20 cellular contexts compared by ENCODE assay signal in genomic region chr4:134632056-134632455, GRCh38.
A peak's percentile ranks its signal among the peaks of the same experiment; 100 is the strongest.
DNase-seq lines count a peak whose midpoint lies in the region; ATAC-seq and TF ChIP-seq lines count a peak whose summit lies in the region.
"Had no signal": no experiment of that assay in that cellular context is flagged by ENCODE, and none has a peak within 500 bp of the region (broad histone marks: within the 10 kb centered on the region; RNA-seq: fewer than 3 reads in every experiment).

No MANE protein-coding gene starts in this region.

- H3K36me3 Mint-ChIP-seq in GM23338 (ENCODE audit: low read depth): peaks cover 6% of the 10 kb centered on the region; the same call in 2 of the 3 replicates
- H3K36me3 Mint-ChIP-seq in activated naive CD8-positive, alpha-beta T cell treated with anti-CD3 and anti-CD28 coated beads for 36 hours: no peaks in the 10 kb centered on the region
- H3K36me3 Mint-ChIP-seq: IgD-negative memory B cell had no signal

- H3K9me3 ChIP-seq in Karpas-422 (ENCODE audit: low read length): no peaks in the 10 kb centered on the region
- H3K9me3 ChIP-seq in osteoblast (ENCODE audit: low read depth, low read length): peaks cover 2% of the 10 kb centered on the region
- H3K9me3 ChIP-seq in Peyer's patch: no peaks in the 10 kb centered on the region
- H3K9me3 ChIP-seq: A549, Caco-2, HAP-1 had no signal

- H4K20me1 ChIP-seq in GM23338 (replicated peaks; ENCODE audit: insufficient read depth): no peaks in the 10 kb centered on the region
- no peaks in the 10 kb centered on the region for H4K20me1 ChIP-seq in Karpas-422 (ENCODE audit: insufficient read depth, low read depth, low read length)
- H4K20me1 ChIP-seq in osteoblast (ENCODE audit: insufficient read depth, low read length): no peaks in the 10 kb centered on the region

- H3K9me2 ChIP-seq in GM23338 (ENCODE audit: insufficient read depth) (no peaks in the 10 kb centered on the region), Karpas-422 (replicated peaks; ENCODE audit: insufficient read depth, low read length) (no peaks in the 10 kb centered on the region)

- no peaks in the 10 kb centered on the region for H3K79me2 ChIP-seq in GM23338 (replicated peaks; ENCODE audit: insufficient read depth)
- no peaks in the 10 kb centered on the region for H3K79me2 ChIP-seq in Karpas-422 (ENCODE audit: low read length)
- H3K79me2 ChIP-seq in osteoblast (ENCODE audit: insufficient read depth, low read length): no peaks in the 10 kb centered on the region

- no peak overlapping the region for H3K4me3 Mint-ChIP-seq in GM23338
- H3K4me3 Mint-ChIP-seq in activated naive CD8-positive, alpha-beta T cell treated with anti-CD3 and anti-CD28 coated beads for 36 hours: no peak overlapping the region
- H3K4me3 Mint-ChIP-seq: CD4-positive, alpha-beta T cell; IgD-negative memory B cell had no signal

- H3K27me3 ChIP-seq in GM23338 (ENCODE audit: insufficient read depth) (no peaks in the 10 kb centered on the region), Karpas-422 (ENCODE audit: low read length) (no peaks in the 10 kb centered on the region), osteoblast (ENCODE audit: insufficient read depth, low read length) (no peaks in the 10 kb centered on the region), Peyer's patch (no peaks in the 10 kb centered on the region)

- no peaks in the 10 kb centered on the region for H3K27me3 Mint-ChIP-seq in GM23338 (ENCODE audit: insufficient read depth, low read depth, poor library complexity)
- no peaks in the 10 kb centered on the region for H3K27me3 Mint-ChIP-seq in activated naive CD8-positive, alpha-beta T cell treated with anti-CD3 and anti-CD28 coated beads for 36 hours
- H3K27me3 Mint-ChIP-seq: CD4-positive, alpha-beta T cell; IgD-negative memory B cell had no signal

- no peak overlapping the region for H3K4me2 ChIP-seq in GM23338
- H3K4me2 ChIP-seq in Karpas-422 (ENCODE audit: low read depth, low read length, poor library complexity, severe bottlenecking): no peak overlapping the region
- H3K4me2 ChIP-seq in osteoblast (ENCODE audit: insufficient read depth, low read length): no peak overlapping the region
- H3K4me2 ChIP-seq: A549 had no signal

- no peak overlapping the region for H3K9ac ChIP-seq in Karpas-422 (ENCODE audit: low read length)

- no peak for ATAC-seq in GM23338
- ATAC-seq: A549, HepG2 had no signal

- H3K36me3 ChIP-seq in GM23338 (ENCODE audit: insufficient read depth): no peaks in the 10 kb centered on the region
- H3K36me3 ChIP-seq in Karpas-422 (ENCODE audit: insufficient read depth, low read length): no peaks in the 10 kb centered on the region
- H3K36me3 ChIP-seq in osteoblast (ENCODE audit: insufficient read depth, low read length): no peaks in the 10 kb centered on the region
- H3K36me3 ChIP-seq in Peyer's patch: no peaks in the 10 kb centered on the region
- H3K36me3 ChIP-seq: HAP-1 had no signal

- TF ChIP-seq POLR2A in Peyer's patch (IDR thresholded peaks at IDR 0.05): no peak

- no peak overlapping the region for H3K4me3 ChIP-seq in GM23338
- H3K4me3 ChIP-seq in Karpas-422 (ENCODE audit: low read length): no peak overlapping the region
- H3K4me3 ChIP-seq in osteoblast (ENCODE audit: insufficient read depth, low read length): no peak overlapping the region
- no peak overlapping the region for H3K4me3 ChIP-seq in Peyer's patch
- H3K4me3 ChIP-seq: A549, HAP-1 had no signal

- TF ChIP-seq CTCF in GM23338 (conservative IDR thresholded peaks at IDR 0.05; ENCODE audit: low read depth in 2 of 2) (no peak), osteoblast (IDR thresholded peaks at IDR 0.05; ENCODE audit: extremely low read depth, low read depth, low read length) (no peak), Peyer's patch (IDR thresholded peaks at IDR 0.05) (no peak)

- H2AFZ ChIP-seq in GM23338 (peak overlapping the region; percentile 11; the same call in 1 of the 2 replicates), Karpas-422 (ENCODE audit: low read length) (0 out of 2 replicates have a peak overlapping the region, but pooled peaks have one; percentile 12), osteoblast (ENCODE audit: low read length) (no peak overlapping the region)

- H3K27ac ChIP-seq in GM23338 (ENCODE audit: low read depth): no peak overlapping the region
- H3K27ac ChIP-seq in Karpas-422 (ENCODE audit: low read length): no peak overlapping the region
- H3K27ac ChIP-seq in osteoblast (ENCODE audit: low read depth, low read length): no peak overlapping the region
- no peak overlapping the region for H3K27ac ChIP-seq in Peyer's patch
- H3K27ac ChIP-seq: A549, C4-2B had no signal

- DNase-seq in GM23338 (ENCODE audit: low spot score) (no peak), Karpas-422 (no peak), astrocyte of the hippocampus (ENCODE audit: low read depth, low spot score) (peak; percentile 26), osteoblast (ENCODE audit: insufficient read length, low spot score, missing footprints) (peak; percentile 32), Peyer's patch (no peak), GM19238 (ENCODE audit: insufficient read length, low spot score) (no peak)
- no peak for DNase-seq in activated CD8-positive, alpha-beta memory T cell treated with anti-CD3 and anti-CD28 coated beads, Interleukin-2, amount 50 U/mL, for 4 hours
- DNase-seq in activated naive CD8-positive, alpha-beta T cell treated with anti-CD3 and anti-CD28 coated beads for 36 hours: no peak
- DNase-seq: AML-193; Caco-2; CD4-positive, alpha-beta T cell; DMS153; DMS79; GDM1; GOT3 had no signal

- peaks cover 12% of the 10 kb centered on the region; the same call in 2 of the 3 replicates for H3K4me1 Mint-ChIP-seq in GM23338
- no peaks in the 10 kb centered on the region for H3K4me1 Mint-ChIP-seq in activated naive CD8-positive, alpha-beta T cell treated with anti-CD3 and anti-CD28 coated beads for 36 hours
- H3K4me1 Mint-ChIP-seq: IgD-negative memory B cell had no signal

- no peaks in the 10 kb centered on the region for H3F3A ChIP-seq in GM23338 (replicated peaks; ENCODE audit: low read depth)

- peaks cover 9% of the 10 kb centered on the region for H3K4me1 ChIP-seq in GM23338 (ENCODE audit: insufficient read depth)
- H3K4me1 ChIP-seq in Karpas-422 (ENCODE audit: low read length): peaks cover 9% of the 10 kb centered on the region
- H3K4me1 ChIP-seq in osteoblast (ENCODE audit: insufficient read depth, low read length): no peaks in the 10 kb centered on the region
- peaks cover 0 to 5% (median 0%) of the 10 kb centered on the region in 4 donors for H3K4me1 ChIP-seq in Peyer's patch
- H3K4me1 ChIP-seq: A549 had no signal

- no peak overlapping the region for H3K27ac Mint-ChIP-seq in GM23338
- H3K27ac Mint-ChIP-seq in activated naive CD8-positive, alpha-beta T cell treated with anti-CD3 and anti-CD28 coated beads for 36 hours: no peak overlapping the region
- H3K27ac Mint-ChIP-seq: CD4-positive, alpha-beta T cell; IgD-negative memory B cell had no signal

- no peaks in the 10 kb centered on the region for H3K9me3 Mint-ChIP-seq in GM23338
- H3K9me3 Mint-ChIP-seq in activated naive CD8-positive, alpha-beta T cell treated with anti-CD3 and anti-CD28 coated beads for 36 hours: no peaks in the 10 kb centered on the region

TF ChIP-seq in GM23338, 12 proteins besides CTCF, POLR2A, EP300 and RAD21:
- TF ChIP-seq JUNB (IDR thresholded peaks at IDR 0.05; ENCODE audit: unreplicated experiment): no peak
- TF ChIP-seq CREB1 (CRISPR knock-in tag; IDR thresholded peaks at IDR 0.05; ENCODE audit: low read depth): no peak
- TF ChIP-seq ZNF114 (CRISPR knock-in tag; IDR thresholded peaks at IDR 0.05): no peak
- no peak for TF ChIP-seq ETS1 (IDR thresholded peaks at IDR 0.05)
- no peak for TF ChIP-seq POLR2AphosphoS5 (IDR thresholded peaks at IDR 0.05; ENCODE audit: low read depth)
- TF ChIP-seq STAT1 (IDR thresholded peaks at IDR 0.05; ENCODE audit: unreplicated experiment): no peak
- no peak for TF ChIP-seq EZH2phosphoT487 (IDR thresholded peaks at IDR 0.05; ENCODE audit: unreplicated experiment)
- no peak for TF ChIP-seq EZH2 (IDR thresholded peaks at IDR 0.05; ENCODE audit: low read depth, unreplicated experiment)

Comparison
In these comparisons a context has a peak if more than half of its experiments do, and no peak if none do; other contexts are left out.
1. DNase-seq: peak in astrocyte of the hippocampus (single experiment) and osteoblast (single experiment); none in GM23338 (single experiment), Karpas-422 (single experiment), Peyer's patch (0 of 3), activated CD8-positive, alpha-beta memory T cell treated with anti-CD3 and anti-CD28 coated beads, Interleukin-2, amount 50 U/mL, for 4 hours (single experiment), activated naive CD8-positive, alpha-beta T cell treated with anti-CD3 and anti-CD28 coated beads for 36 hours (single experiment) and GM19238 (single experiment).